22 cellular contexts compared by ENCODE assay signal in the genomic region with DNA sequence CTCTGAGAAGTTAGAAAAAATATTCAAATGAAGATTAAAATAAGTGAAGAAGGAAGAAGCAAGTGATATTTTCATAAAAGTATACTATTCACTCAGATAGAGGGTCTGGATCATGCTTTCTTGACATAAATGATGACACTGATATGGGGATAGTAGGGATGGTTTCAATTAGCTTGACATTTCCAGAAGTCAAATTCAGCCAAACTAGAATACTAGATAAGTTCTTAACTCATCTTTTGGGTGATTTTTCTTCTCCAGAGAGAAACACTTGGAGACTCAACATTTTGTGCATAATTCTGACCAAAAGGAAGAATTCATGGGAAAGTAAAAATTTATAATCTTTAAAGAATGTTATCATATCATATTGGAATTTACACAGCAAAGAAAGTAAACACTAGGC.
"Had no signal": no experiment of that assay in that cellular context is flagged by ENCODE, and none has a peak within 500 bp of the region (broad histone marks: within the 10 kb centered on the region; RNA-seq: fewer than 3 reads in every experiment).

No MANE protein-coding gene starts in this region.

- H3K4me1 ChIP-seq: ascending aorta, SJSA1 had no signal

- H3K27ac ChIP-seq: ascending aorta, SJSA1, VCaP had no signal

- H3K9me3 Mint-ChIP-seq: activated CD8-positive, alpha-beta T cell treated with anti-CD3 and anti-CD28 coated beads for 36 hours; activated T-helper 1 cell treated with anti-CD3 and anti-CD28 coated beads, Interleukin-12 subunit alpha, Interleukin-12 subunit beta, Interleukin-2, Interleukin-4 antibody, amounts not matched to agents 30 ng/mL and 10 ng/mL and 1 ng/mL, durations not matched to agents 14 hours and 24 hours and 36 hours; central memory CD8-positive, alpha-beta T cell had no signal

- H3K4me1 Mint-ChIP-seq: activated CD4-positive, alpha-beta T cell treated with anti-CD3 and anti-CD28 coated beads for 36 hours; activated naive CD4-positive, alpha-beta T cell treated with anti-CD3 and anti-CD28 coated beads, Interleukin-2, amount 50 U/mL, for 24 hours had no signal

- H3K9me3 ChIP-seq: ascending aorta, SJSA1 had no signal

- H3K4me3 ChIP-seq: ascending aorta, SJSA1 had no signal

- DNase-seq: activated CD4-positive, alpha-beta T cell treated with anti-CD3 and anti-CD28 coated beads for 36 hours; activated CD8-positive, alpha-beta memory T cell treated with anti-CD3 and anti-CD28 coated beads, Interleukin-2, amount 50 U/mL, for 4 hours; activated CD8-positive, alpha-beta T cell treated with anti-CD3 and anti-CD28 coated beads for 36 hours; activated effector memory CD4-positive, alpha-beta T cell treated with Interleukin-2 at 50 U/mL for 16 hours; activated naive CD4-positive, alpha-beta T cell; amniotic stem cell; Kasumi-1; NCI-H1105 treated with DMSO at 0.1 percent for 48 hours; NCI-H146; NCI-H187 treated with DMSO at 0.1 percent for 48 hours; NCI-H2081 treated with DMSO at 0.1 percent for 48 hours; NCI-H446; NCI-H524; SHP77; T-helper 1 cell had no signal

- H3K4me3 Mint-ChIP-seq: activated CD4-positive, alpha-beta T cell treated with anti-CD3 and anti-CD28 coated beads for 36 hours; activated CD8-positive, alpha-beta T cell treated with anti-CD3 and anti-CD28 coated beads for 36 hours; activated naive CD4-positive, alpha-beta T cell treated with anti-CD3 and anti-CD28 coated beads, Interleukin-2, amount 50 U/mL, for 24 hours; activated T-helper 1 cell treated with anti-CD3 and anti-CD28 coated beads, Interleukin-12 subunit alpha, Interleukin-12 subunit beta, Interleukin-2, Interleukin-4 antibody, amounts not matched to agents 30 ng/mL and 10 ng/mL and 1 ng/mL, durations not matched to agents 14 hours and 24 hours and 36 hours; brain; central memory CD8-positive, alpha-beta T cell had no signal

- ATAC-seq: activated CD4-positive, alpha-beta T cell treated with anti-CD3 and anti-CD28 coated beads for 36 hours; activated CD8-positive, alpha-beta T cell treated with anti-CD3 and anti-CD28 coated beads for 36 hours had no signal

- H3K27ac Mint-ChIP-seq: activated CD4-positive, alpha-beta T cell treated with anti-CD3 and anti-CD28 coated beads for 36 hours; activated CD8-positive, alpha-beta T cell treated with anti-CD3 and anti-CD28 coated beads for 36 hours; activated naive CD4-positive, alpha-beta T cell treated with anti-CD3 and anti-CD28 coated beads, Interleukin-2, amount 50 U/mL, for 24 hours; activated T-helper 1 cell treated with anti-CD3 and anti-CD28 coated beads, Interleukin-12 subunit alpha, Interleukin-12 subunit beta, Interleukin-2, Interleukin-4 antibody, amounts not matched to agents 30 ng/mL and 10 ng/mL and 1 ng/mL, durations not matched to agents 14 hours and 24 hours and 36 hours; brain had no signal

- H3K36me3 ChIP-seq: ascending aorta, SJSA1 had no signal

- H3K27me3 ChIP-seq: ascending aorta, SJSA1 had no signal

- H3K27me3 Mint-ChIP-seq: activated CD4-positive, alpha-beta T cell treated with anti-CD3 and anti-CD28 coated beads for 36 hours; activated CD8-positive, alpha-beta T cell treated with anti-CD3 and anti-CD28 coated beads for 36 hours; activated naive CD4-positive, alpha-beta T cell treated with anti-CD3 and anti-CD28 coated beads, Interleukin-2, amount 50 U/mL, for 24 hours; brain; central memory CD8-positive, alpha-beta T cell had no signal
